Comparison of ENCODE assay signal across 14 cellular contexts in the genomic region with DNA sequence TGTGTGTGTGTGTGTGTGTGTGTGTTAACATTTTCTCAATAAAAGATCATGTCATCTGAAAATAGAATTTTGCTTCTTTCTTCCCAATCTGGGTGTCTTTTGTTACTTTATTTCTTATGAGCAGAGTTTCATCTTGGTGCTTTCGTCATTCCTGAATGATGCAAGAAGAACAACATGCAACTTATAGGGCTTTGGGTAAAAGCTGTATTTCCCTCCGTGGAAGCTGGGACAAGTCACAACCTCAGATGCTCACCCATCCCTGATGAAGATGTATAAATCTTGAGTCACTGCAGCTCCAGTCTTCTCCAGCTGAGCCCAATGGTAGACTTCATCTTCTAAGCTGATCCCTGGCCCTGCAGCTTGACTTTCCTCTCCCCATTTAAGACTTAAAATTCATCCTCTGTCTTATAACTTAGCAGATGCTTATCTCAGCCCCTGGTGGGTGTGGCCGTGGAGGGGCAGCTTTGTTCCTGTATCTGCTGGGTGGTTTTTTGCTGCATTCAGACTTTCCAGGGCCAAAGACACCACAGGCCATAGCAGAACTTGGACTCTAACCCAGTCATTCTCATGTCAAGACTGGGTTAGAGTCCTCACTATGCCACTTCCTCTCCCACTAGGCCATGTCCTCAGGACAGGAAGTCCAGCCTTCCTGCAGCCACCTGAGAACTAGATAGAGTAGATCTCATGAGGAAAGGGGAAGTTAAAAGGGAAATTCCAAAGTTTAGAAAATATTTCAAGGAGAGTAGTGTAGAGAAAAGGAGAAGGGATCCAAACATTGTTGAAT.
A peak's percentile ranks its signal among the peaks of the same experiment; 100 is the strongest.
DNase-seq lines count a peak whose midpoint lies in the region; ATAC-seq and TF ChIP-seq lines count a peak whose summit lies in the region.
"Had no signal": no experiment of that assay in that cellular context is flagged by ENCODE, and none has a peak within 500 bp of the region (broad histone marks: within the 10 kb centered on the region; RNA-seq: fewer than 3 reads in every experiment).

No MANE protein-coding gene starts in this region.

- 94% methylated on average over 3 of the region's 3 CpGs for WGBS in mesenchymal stem cell
- WGBS in heart left ventricle, 4 donors, result 75 to 86% (median 80%) methylated on average over 3 of the region's 3 CpGs

- H2BK120ac ChIP-seq in mesenchymal stem cell (ENCODE audit: low read depth, low read length), result no peak overlapping the region

- DNase-seq in NAMALWA (ENCODE audit: low spot score) (peak; percentile 40), mesenchymal stem cell (peak; percentile 49), heart left ventricle (no peak), NCI-H187 treated with DMSO at 0.1 percent for 48 hours (lab: John Stamatoyannopoulos, UW) (no peak), DMS53 treated with DMSO at 0.1 percent for 48 hours (lab: John Stamatoyannopoulos, UW; ENCODE audit: unreplicated experiment) (no peak)
- DNase-seq: activated T-cell treated with anti-CD3 and anti-CD28 coated beads, Interleukin-2, amount 50 U/mL, for 4 hours; foreskin melanocyte; ovary; RPMI8226; stimulated activated CD4-positive, alpha-beta T cell treated with anti-CD3 and anti-CD28 coated beads, Interleukin-2, amount 100 ng/mL, for 48 hours; substantia nigra had no signal

- H3K27ac ChIP-seq in mesenchymal stem cell (ENCODE audit: low read length, poor library complexity, severe bottlenecking) (no peak overlapping the region), heart left ventricle (no peak overlapping the region)
- H3K27ac ChIP-seq: cardiac muscle cell, ovary had no signal

- no peak overlapping the region for H4K8ac ChIP-seq in mesenchymal stem cell (ENCODE audit: low read length)

- no peak overlapping the region for H3K9ac ChIP-seq in mesenchymal stem cell (ENCODE audit: low read length)

- H2AK5ac ChIP-seq in mesenchymal stem cell (ENCODE audit: low read length, severe bottlenecking), result peak overlapping the region; percentile 41

- peaks cover 20% of the 10 kb centered on the region for H3K4me1 ChIP-seq in mesenchymal stem cell (ENCODE audit: control insufficient read depth, insufficient read depth, low read depth, low read length)
- H3K4me1 ChIP-seq in heart left ventricle, result peaks cover 0 to 3% (median 0%) of the 10 kb centered on the region in 12 donors

- H2AFZ ChIP-seq in mesenchymal stem cell (ENCODE audit: low read depth, low read length), result no peak overlapping the region

- H2BK5ac ChIP-seq in mesenchymal stem cell (ENCODE audit: low read depth, low read length, poor library complexity, severe bottlenecking), result no peak overlapping the region

- H3K36me3 ChIP-seq in mesenchymal stem cell (ENCODE audit: control insufficient read depth in 1 of 2, insufficient read depth in 2 of 2, low read depth in 1 of 2, low read length in 2 of 2) (no peaks in the 10 kb centered on the region), heart left ventricle (no peaks in the 10 kb centered on the region)
- H3K36me3 ChIP-seq: cardiac muscle cell, ovary had no signal

- TF ChIP-seq CTCF in heart left ventricle (IDR thresholded peaks at IDR 0.05), result no peak

- H3K4ac ChIP-seq in mesenchymal stem cell (ENCODE audit: low read depth in 1 of 2, low read length in 2 of 2), result peak overlapping the region; percentile 2 to 13

- peak overlapping the region in 1 of 2 experiments; percentile 69 for H2BK12ac ChIP-seq in mesenchymal stem cell (ENCODE audit: low read length in 2 of 2)

- ATAC-seq in GM18519 (IDR thresholded peaks at IDR 0.05; ENCODE audit: low FRiP score, unreplicated experiment) (peak; percentile 46), HG02623 (IDR thresholded peaks at IDR 0.05; ENCODE audit: unreplicated experiment) (peak; percentile 47), heart left ventricle (no peak)
- ATAC-seq: activated T-cell treated with anti-CD3 and anti-CD28 coated beads, Interleukin-2, amount 50 U/mL, for 4 hours had no signal

- H3K79me1 ChIP-seq in mesenchymal stem cell (replicated peaks; ENCODE audit: low read length, poor library complexity, severe bottlenecking), result no peaks in the 10 kb centered on the region

- intact Hi-C loops in heart left ventricle (cut with DNase I), result loop anchor here in 1 of 10 donors (5.0 kb wide), 1 partner anchor 43 kb away; no protein-coding TSS in a partner anchor

- H3K18ac ChIP-seq in mesenchymal stem cell (ENCODE audit: low read depth in 1 of 2, low read length in 2 of 2), result peak overlapping the region; percentile 38 to 47

- TF ChIP-seq POLR2A in heart left ventricle (IDR thresholded peaks at IDR 0.05), result no peak

- no peak overlapping the region for H2BK15ac ChIP-seq in mesenchymal stem cell (ENCODE audit: low read depth, poor library complexity, severe bottlenecking)

- H3K9me3 ChIP-seq in mesenchymal stem cell (ENCODE audit: control insufficient read depth, low read length) (no peaks in the 10 kb centered on the region), heart left ventricle (no peaks in the 10 kb centered on the region)
- H3K9me3 ChIP-seq: ovary had no signal

- H3K27me3 ChIP-seq in mesenchymal stem cell (ENCODE audit: control insufficient read depth in 1 of 2, insufficient read depth in 1 of 2, low read length in 2 of 2) (peaks cover 0 to 7% of the 10 kb centered on the region in 2 experiments), heart left ventricle (no peaks in the 10 kb centered on the region)
- H3K27me3 ChIP-seq: cardiac muscle cell, ovary had no signal

- no peak overlapping the region for H3K4me2 ChIP-seq in mesenchymal stem cell (ENCODE audit: low read length, poor library complexity, severe bottlenecking)

- peak overlapping the region in 1 of 2 experiments; percentile 7 for H3K14ac ChIP-seq in mesenchymal stem cell (ENCODE audit: low read length in 2 of 2)

- H4K91ac ChIP-seq in mesenchymal stem cell (ENCODE audit: low read length), result no peak overlapping the region

- no peak overlapping the region for H3K4me3 ChIP-seq in mesenchymal stem cell (ENCODE audit: insufficient read depth in 1 of 2, low read depth in 1 of 2, low read length in 2 of 2)
- no peak overlapping the region for H3K4me3 ChIP-seq in heart left ventricle
- H3K4me3 ChIP-seq: cardiac muscle cell, ovary had no signal

- H3K23ac ChIP-seq in mesenchymal stem cell (ENCODE audit: low read length in 2 of 2), result no peak overlapping the region

Comparison
In these comparisons a context has a peak if more than half of its experiments do, and no peak if none do; other contexts are left out.
1. ATAC-seq: peak in GM18519 (single experiment) and HG02623 (single experiment); none in heart left ventricle (0 of 4).
2. DNase-seq: peak in NAMALWA (single experiment) and mesenchymal stem cell (single experiment); none in heart left ventricle (0 of 5), NCI-H187 treated with DMSO at 0.1 percent for 48 hours (single experiment) and DMS53 treated with DMSO at 0.1 percent for 48 hours (single experiment).